23 cellular contexts compared by ENCODE assay signal in genomic region chr4:128249787-128250668, GRCh38. TPM values are rescaled to one million over a fixed set of nuclear protein-coding genes. Genes with fewer than 3 reads are reported as not detected.
DNase-seq lines count a peak whose midpoint lies in the region; ATAC-seq and TF ChIP-seq lines count a peak whose summit lies in the region.
"Had no signal": no experiment of that assay in that cellular context is flagged by ENCODE, and none has a peak within 500 bp of the region (broad histone marks: within the 10 kb centered on the region; RNA-seq: fewer than 3 reads in every experiment).

No MANE protein-coding gene starts in this region.

- no peaks in the 10 kb centered on the region for H3K79me2 ChIP-seq in HCT116 (ENCODE audit: insufficient read depth, low read length)

- intact Hi-C loops in HCT116 (cut with micrococcal nuclease) = no loop called here

- no peak overlapping the region for H2AFZ ChIP-seq in HCT116 (ENCODE audit: low read depth, low read length, poor library complexity, severe bottlenecking)

- no peaks in the 10 kb centered on the region for H3K27me3 ChIP-seq in HCT116 (ENCODE audit: insufficient read depth, low read length)
- H3K27me3 ChIP-seq: ascending aorta, MG63 had no signal

- no peaks in the 10 kb centered on the region for H3K9me2 ChIP-seq in HCT116 (ENCODE audit: insufficient read depth)

- TF ChIP-seq RAD21 in HCT116 (IDR thresholded peaks at IDR 0.05; ENCODE audit: low read depth) = no peak

- no peaks in the 10 kb centered on the region for H3K4me1 ChIP-seq in HCT116 (ENCODE audit: control insufficient read depth in 1 of 2, insufficient read depth in 2 of 2, low read length in 2 of 2)
- H3K4me1 ChIP-seq: ascending aorta, left ventricle myocardium inferior had no signal

- RAD21 ChIA-PET in HCT116 (lab: Charles Lee; ENCODE audit: low non-redundant PET in 1 of 2, low total read pairs in 2 of 2, uncharacterized antibody in 2 of 2, unreplicated experiment in 2 of 2) = no interaction called here

- no peaks in the 10 kb centered on the region for H3K36me3 ChIP-seq in HCT116 (ENCODE audit: control insufficient read depth in 1 of 2, insufficient read depth in 2 of 2, low read length in 2 of 2)
- H3K36me3 ChIP-seq: ascending aorta, left ventricle myocardium inferior, MG63 had no signal

- no TSS peak for BruUV-seq in HCT116 (replicated peaks; lab: Mats Ljungman, UMichigan)

- no peak for TF ChIP-seq POLR2A in HCT116 (IDR thresholded peaks at IDR 0.05; ENCODE audit: borderline replicate concordance, extremely low read depth, insufficient read depth, insufficient read length)

- H3K4me3 ChIP-seq in HCT116 (replicated peaks in 1 of 2; ENCODE audit: low read depth in 1 of 2, low read length in 2 of 2) (no peak overlapping the region), fibroblast of mammary gland (ENCODE audit: control insufficient read depth, low read depth, low read length) (no peak overlapping the region)
- H3K4me3 ChIP-seq: ascending aorta, left ventricle myocardium inferior, MG63, skin epidermis had no signal

- no peak overlapping the region for H3K9ac ChIP-seq in HCT116 (ENCODE audit: low read length)

- peak; percentile 18 for DNase-seq in CMK (ENCODE audit: low read depth)
- peak; percentile 18 for DNase-seq in HCT116 (ENCODE audit: low read depth, low spot score)
- DNase-seq in OCI-M1 (lab: John Stamatoyannopoulos, UW) = peak; percentile 43
- peak; percentile 35 for DNase-seq in fibroblast of mammary gland (ENCODE audit: low read depth)
- DNase-seq in central memory CD4-positive, alpha-beta T cell = no peak
- DNase-seq in stimulated activated naive CD4-positive, alpha-beta T cell treated with Interleukin-2 at 50 U/mL for 16 hours (lab: John Stamatoyannopoulos, UW) = no peak
- DNase-seq: activated B cell treated with CpG ODN at 0.5 μM for 24 hours; activated CD4-positive, alpha-beta T cell treated with anti-CD3 and anti-CD28 coated beads, Interleukin-2, amount 50 U/mL, for 48 hours; activated CD8-positive, alpha-beta memory T cell treated with anti-CD3 and anti-CD28 coated beads, Interleukin-2, amount 50 U/mL, for 4 hours; H7; immature natural killer cell; left ventricle myocardium inferior; MG63; midbrain; naive thymus-derived CD8-positive, alpha-beta T cell; NCI-H1417 treated with DMSO at 0.1 percent for 48 hours; NCI-H526; stimulated activated CD4-positive, alpha-beta T cell treated with anti-CD3 and anti-CD28 coated beads, Interleukin-1b, Interleukin-23, amount 100 ng/mL, for 48 hours had no signal

- ATAC-seq in HCT116 = no peak
- no peak for ATAC-seq in GM21367 (IDR thresholded peaks at IDR 0.05; ENCODE audit: unreplicated experiment)
- ATAC-seq: activated T-helper 17 cell treated with anti-CD3 and anti-CD28 coated beads, Interleukin-2, amount 50 U/mL, for 72 hours; naive thymus-derived CD8-positive, alpha-beta T cell had no signal

- H3K27ac ChIP-seq in HCT116 (ENCODE audit: low read depth, low read length) = no peak overlapping the region
- H3K27ac ChIP-seq: ascending aorta, epithelial cell of prostate, left ventricle myocardium inferior, skin epidermis had no signal

- H4K20me1 ChIP-seq in HCT116 (ENCODE audit: insufficient read depth) = no peaks in the 10 kb centered on the region

- peaks cover 0 to 6% of the 10 kb centered on the region in 2 experiments; a peak in 1 of 4 replicates for H3K9me3 ChIP-seq in HCT116 (ENCODE audit: control insufficient read depth in 1 of 2, insufficient read depth in 1 of 2, low read depth in 1 of 2, low read length in 2 of 2)
- H3K9me3 ChIP-seq: ascending aorta had no signal

- CTCF ChIA-PET in HCT116 (lab: Charles Lee) = no interaction called here

- POLR2A ChIA-PET in HCT116 (lab: Charles Lee) = no interaction called here

- H3K4me2 ChIP-seq in HCT116 (ENCODE audit: low read length) = no peak overlapping the region

- TF ChIP-seq CTCF in HCT116 (IDR thresholded peaks at IDR 0.05 in 2 of 3, conservative IDR thresholded peaks at IDR 0.05 in 1 of 3; ENCODE audit: borderline replicate concordance in 1 of 3, insufficient read depth in 1 of 3, low read depth in 2 of 3, low read length in 2 of 3) (no peak), fibroblast of mammary gland (conservative IDR thresholded peaks at IDR 0.05; ENCODE audit: control insufficient read depth, insufficient read depth, low read depth, low read length) (no peak)

TF ChIP-seq in HCT116, 20 proteins besides CTCF, POLR2A, EP300 and RAD21:
- peak; percentile 72; the same call in 1 of the 2 replicates for TF ChIP-seq CBX3 (IDR thresholded peaks at IDR 0.05; ENCODE audit: low read depth)
- no peak for TF ChIP-seq EZH2phosphoT487 (IDR thresholded peaks at IDR 0.05; ENCODE audit: borderline replicate concordance)

RNA-seq across cellular contexts. Expression of gene PGRMC2, which starts 37.6 kb away (rescaled TPM):
- 52.3 TPM for total RNA-seq in HCT116 (2021; ENCODE audit: unreplicated experiment)
- 13.9 and 14.9 TPM in 2 replicates for polyA plus RNA-seq in HCT116 (2012)

Comparison
In these comparisons a context has a peak if more than half of its experiments do, and no peak if none do; other contexts are left out.
1. DNase-seq: peak in CMK (single experiment), HCT116 (single experiment), OCI-M1 (single experiment) and fibroblast of mammary gland (single experiment); none in central memory CD4-positive, alpha-beta T cell (single experiment) and stimulated activated naive CD4-positive, alpha-beta T cell treated with Interleukin-2 at 50 U/mL for 16 hours (single experiment).